8 cellular contexts compared by ENCODE assay signal in the genomic region with DNA sequence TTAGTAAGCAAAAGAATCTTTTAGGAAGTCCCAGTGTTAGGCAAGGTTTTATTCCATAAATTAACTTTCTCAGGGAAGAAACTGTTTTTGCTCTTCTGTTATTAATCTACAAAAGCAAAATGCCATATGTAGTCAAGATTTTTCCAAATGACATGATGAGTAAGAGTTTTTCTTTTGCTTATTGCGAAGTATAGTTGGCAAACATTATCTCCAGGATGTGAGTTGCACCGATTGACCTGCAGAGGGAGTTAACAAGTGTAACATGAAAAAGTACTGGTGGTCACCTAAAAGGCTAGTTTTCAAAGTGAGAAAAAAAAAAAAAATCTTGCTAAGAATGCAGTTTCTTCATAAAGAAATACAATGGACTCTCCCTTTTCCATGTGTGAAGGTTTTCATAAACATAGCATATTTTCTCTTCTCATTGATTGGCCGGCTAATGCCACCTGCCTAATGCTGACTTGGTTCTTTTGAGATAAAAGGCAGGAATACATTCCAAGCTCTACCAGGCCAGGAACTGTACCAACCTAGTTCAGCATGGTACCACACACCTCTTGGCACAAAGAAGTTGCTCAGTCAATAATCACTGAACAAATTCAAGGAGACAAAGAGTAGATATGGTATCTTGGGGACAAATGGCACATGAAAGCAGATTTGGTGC.
DNase-seq lines count a peak whose midpoint lies in the region; ATAC-seq and TF ChIP-seq lines count a peak whose summit lies in the region.

No MANE protein-coding gene starts in this region.

- H3K4me1 Mint-ChIP-seq in CD14-positive monocyte (no peaks in the 10 kb centered on the region), neural crest cell (peaks cover 7% of the 10 kb centered on the region)
- H3K4me1 Mint-ChIP-seq in activated CD8-positive, alpha-beta memory T cell treated with anti-CD3 and anti-CD28 coated beads, Interleukin-2, amount 10 ng/mL, durations not matched to agents 7 days and 5 days, result no peaks in the 10 kb centered on the region
- H3K4me1 Mint-ChIP-seq in activated CD4-positive, alpha-beta T cell treated with anti-CD3 and anti-CD28 coated beads, Interleukin-2, amount 10 ng/mL, durations not matched to agents 7 days and 5 days, result no peaks in the 10 kb centered on the region

- H3K27me3 ChIP-seq in HAP-1 (ENCODE audit: low read depth) (0 out of 2 replicates have a peak, but pooled peaks cover 2% of the 10 kb centered on the region), PC-9 (ENCODE audit: insufficient read depth, low read depth) (no peaks in the 10 kb centered on the region)

- no peak overlapping the region for H3K4me2 ChIP-seq in PC-9

- no peak overlapping the region for H3K27ac ChIP-seq in PC-9

- BruUV-seq in PC-9 (replicated peaks; lab: Mats Ljungman, UMichigan), result no TSS peak

- H4K20me1 ChIP-seq in PC-9 (ENCODE audit: insufficient read depth), result no peaks in the 10 kb centered on the region

- H3K4me1 ChIP-seq in HAP-1, result no peaks in the 10 kb centered on the region; the same call in 1 of the 2 replicates
- H3K4me1 ChIP-seq in PC-9 (replicated peaks; ENCODE audit: insufficient read depth), result no peaks in the 10 kb centered on the region

- H3K27me3 Mint-ChIP-seq in CD14-positive monocyte (ENCODE audit: low read depth in 3 of 3) (peaks cover 2 to 6% (median 3%) of the 10 kb centered on the region in 3 donors), neural crest cell (ENCODE audit: low read depth) (no peaks in the 10 kb centered on the region)
- peaks cover 23% of the 10 kb centered on the region for H3K27me3 Mint-ChIP-seq in activated CD8-positive, alpha-beta memory T cell treated with anti-CD3 and anti-CD28 coated beads, Interleukin-2, amount 10 ng/mL, durations not matched to agents 7 days and 5 days
- H3K27me3 Mint-ChIP-seq in activated CD4-positive, alpha-beta T cell treated with anti-CD3 and anti-CD28 coated beads, Interleukin-2, amount 10 ng/mL, durations not matched to agents 7 days and 5 days, result peaks cover 21% of the 10 kb centered on the region

- CTCF ChIA-PET in PC-9 (lab: Charles Lee), result interaction anchor here (0.6 to 0.7 kb wide), 2 partner anchors 31 to 191 kb away, joined by 3 to 6 read pairs; no protein-coding TSS in a partner anchor
- CTCF ChIA-PET in activated CD8-positive, alpha-beta memory T cell treated with anti-CD3 and anti-CD28 coated beads, Interleukin-2, amount 10 ng/mL, durations not matched to agents 7 days and 5 days (lab: Charles Lee), result interaction anchor here (1.1 kb wide), 1 partner anchor 10 kb away, joined by 4 read pairs; no protein-coding TSS in a partner anchor
- CTCF ChIA-PET in activated CD4-positive, alpha-beta T cell treated with anti-CD3 and anti-CD28 coated beads, Interleukin-2, amount 10 ng/mL, durations not matched to agents 7 days and 5 days (lab: Charles Lee), result interaction anchor here (1.7 kb wide), 1 partner anchor 10 kb away, joined by 5 read pairs; no protein-coding TSS in a partner anchor

- H3K27ac Mint-ChIP-seq in CD14-positive monocyte (no peak overlapping the region), neural crest cell (ENCODE audit: unreplicated experiment) (no peak overlapping the region)
- H3K27ac Mint-ChIP-seq in activated CD8-positive, alpha-beta memory T cell treated with anti-CD3 and anti-CD28 coated beads, Interleukin-2, amount 10 ng/mL, durations not matched to agents 7 days and 5 days, result no peak overlapping the region
- no peak overlapping the region for H3K27ac Mint-ChIP-seq in activated CD4-positive, alpha-beta T cell treated with anti-CD3 and anti-CD28 coated beads, Interleukin-2, amount 10 ng/mL, durations not matched to agents 7 days and 5 days

- POLR2A ChIA-PET in PC-9 (lab: Charles Lee; ENCODE audit: unreplicated experiment), result no interaction called here
- POLR2A ChIA-PET in activated CD4-positive, alpha-beta T cell treated with anti-CD3 and anti-CD28 coated beads, Interleukin-2, amount 10 ng/mL, durations not matched to agents 7 days and 5 days (lab: Charles Lee), result no interaction called here

- H3K9me3 ChIP-seq in HAP-1 (no peaks in the 10 kb centered on the region), PC-9 (ENCODE audit: insufficient read depth, low read depth) (0 out of 2 replicates have a peak, but pooled peaks cover 3% of the 10 kb centered on the region)

- H3K36me3 Mint-ChIP-seq in CD14-positive monocyte (no peaks in the 10 kb centered on the region), neural crest cell (ENCODE audit: low read depth) (no peaks in the 10 kb centered on the region)
- H3K36me3 Mint-ChIP-seq in activated CD8-positive, alpha-beta memory T cell treated with anti-CD3 and anti-CD28 coated beads, Interleukin-2, amount 10 ng/mL, durations not matched to agents 7 days and 5 days, result no peaks in the 10 kb centered on the region
- no peaks in the 10 kb centered on the region for H3K36me3 Mint-ChIP-seq in activated CD4-positive, alpha-beta T cell treated with anti-CD3 and anti-CD28 coated beads, Interleukin-2, amount 10 ng/mL, durations not matched to agents 7 days and 5 days (ENCODE audit: low read depth)

- H3F3A ChIP-seq in PC-9 (ENCODE audit: insufficient read depth, low read depth), result no peaks in the 10 kb centered on the region

- no peak overlapping the region for H3K4me3 Mint-ChIP-seq in CD14-positive monocyte
- H3K4me3 Mint-ChIP-seq in neural crest cell, result no peak overlapping the region
- H3K4me3 Mint-ChIP-seq in activated CD8-positive, alpha-beta memory T cell treated with anti-CD3 and anti-CD28 coated beads, Interleukin-2, amount 10 ng/mL, durations not matched to agents 7 days and 5 days, result no peak overlapping the region
- H3K4me3 Mint-ChIP-seq in activated CD4-positive, alpha-beta T cell treated with anti-CD3 and anti-CD28 coated beads, Interleukin-2, amount 10 ng/mL, durations not matched to agents 7 days and 5 days, result no peak overlapping the region

- H3K4me3 ChIP-seq in HAP-1 (no peak overlapping the region), PC-9 (no peak overlapping the region)

- intact Hi-C loops in CD14-positive monocyte (cut with micrococcal nuclease) (loop anchor here in 1 of 2 donors (10.0 kb wide), 1 partner anchor 744 kb away; no protein-coding TSS in a partner anchor), PC-9 (cut with micrococcal nuclease; ENCODE audit: unreplicated experiment) (loop anchor here (2.0 kb wide), 1 partner anchor 216 kb away; no protein-coding TSS in a partner anchor)

- in situ Hi-C loops in HAP-1 (cut with MboI; ENCODE audit: low sequenced_read_pairs), result loop anchor here (25.0 kb wide), 1 partner anchor 746 kb away; a partner anchor contains a TSS

- TF ChIP-seq CTCF in CD14-positive monocyte (IDR thresholded peaks at IDR 0.05) (peak; percentile 46), PC-9 (conservative IDR thresholded peaks at IDR 0.05) (peak; percentile 65), neural crest cell (conservative IDR thresholded peaks at IDR 0.05) (peak; percentile 73)

- H3K9me2 ChIP-seq in PC-9 (ENCODE audit: insufficient read depth), result no peaks in the 10 kb centered on the region

- DNase-seq in CD14-positive monocyte (ENCODE audit: low spot score) (no peak), HAP-1 (ENCODE audit: low spot score in 2 of 2) (peak; percentile 39 to 49), PC-9 (peak in 1 of 2 experiments; percentile 65), epidermal melanocyte (ENCODE audit: insufficient read length, low spot score) (peak; percentile 54), neural crest cell (ENCODE audit: low read depth, low spot score) (no peak), UCSD-AML1 (lab: John Stamatoyannopoulos, UW; ENCODE audit: unreplicated experiment) (no peak)
- no peak for DNase-seq in activated CD8-positive, alpha-beta memory T cell treated with anti-CD3 and anti-CD28 coated beads, Interleukin-2, amount 10 ng/mL, durations not matched to agents 7 days and 5 days
- no peak for DNase-seq in activated CD4-positive, alpha-beta T cell treated with anti-CD3 and anti-CD28 coated beads, Interleukin-2, amount 10 ng/mL, durations not matched to agents 7 days and 5 days

- H3K36me3 ChIP-seq in HAP-1 (replicated peaks), result no peaks in the 10 kb centered on the region
- no peaks in the 10 kb centered on the region for H3K36me3 ChIP-seq in PC-9 (ENCODE audit: low read depth)

- ATAC-seq in activated CD8-positive, alpha-beta memory T cell treated with anti-CD3 and anti-CD28 coated beads, Interleukin-2, amount 10 ng/mL, durations not matched to agents 7 days and 5 days, result no peak

- H2AFZ ChIP-seq in PC-9, result no peak overlapping the region

- H3K79me2 ChIP-seq in PC-9 (ENCODE audit: low read depth), result no peaks in the 10 kb centered on the region

- H3K9me3 Mint-ChIP-seq in CD14-positive monocyte (peaks cover 0 to 7% (median 0%) of the 10 kb centered on the region in 7 donors), neural crest cell (peaks cover 4% of the 10 kb centered on the region)
- H3K9me3 Mint-ChIP-seq in activated CD8-positive, alpha-beta memory T cell treated with anti-CD3 and anti-CD28 coated beads, Interleukin-2, amount 10 ng/mL, durations not matched to agents 7 days and 5 days (ENCODE audit: low read depth), result no peaks in the 10 kb centered on the region
- H3K9me3 Mint-ChIP-seq in activated CD4-positive, alpha-beta T cell treated with anti-CD3 and anti-CD28 coated beads, Interleukin-2, amount 10 ng/mL, durations not matched to agents 7 days and 5 days, result no peaks in the 10 kb centered on the region

Comparison
In these comparisons a context has a peak if more than half of its experiments do, and no peak if none do; other contexts are left out.
1. DNase-seq: peak in HAP-1 (2 of 2) and epidermal melanocyte (single experiment); none in CD14-positive monocyte (single experiment), neural crest cell (single experiment), UCSD-AML1 (single experiment), activated CD8-positive, alpha-beta memory T cell treated with anti-CD3 and anti-CD28 coated beads, Interleukin-2, amount 10 ng/mL, durations not matched to agents 7 days and 5 days (single experiment) and activated CD4-positive, alpha-beta T cell treated with anti-CD3 and anti-CD28 coated beads, Interleukin-2, amount 10 ng/mL, durations not matched to agents 7 days and 5 days (single experiment).
2. Peak in every context shown above with its lines, with median percentiles within 50 percentile points of each other: CTCF ChIP-seq.